In genomic region chr14:34833545-34834523, GRCh38 we compare ENCODE assay signal across 10 cellular contexts. TPM values are rescaled to one million over a fixed set of nuclear protein-coding genes. Genes with fewer than 3 reads are reported as not detected.
DNase-seq lines count a peak whose midpoint lies in the region; ATAC-seq and TF ChIP-seq lines count a peak whose summit lies in the region.
"Had no signal": no experiment of that assay in that cellular context is flagged by ENCODE, and none has a peak within 500 bp of the region (broad histone marks: within the 10 kb centered on the region; RNA-seq: fewer than 3 reads in every experiment).

No MANE protein-coding gene starts in this region.

- no peak overlapping the region for H3K23ac ChIP-seq in trophoblast cell (ENCODE audit: low read length)

- H3K27ac ChIP-seq in WERI-Rb-1 = no peak overlapping the region
- no peak overlapping the region for H3K27ac ChIP-seq in trophoblast cell (ENCODE audit: low read depth, low read length)

- no peaks in the 10 kb centered on the region for H3K9me3 ChIP-seq in WERI-Rb-1 (ENCODE audit: severe bottlenecking)
- H3K9me3 ChIP-seq in trophoblast cell (ENCODE audit: insufficient read depth, low read depth, low read length) = no peaks in the 10 kb centered on the region

- peaks cover 61% of the 10 kb centered on the region for H3K4me1 Mint-ChIP-seq in activated T-cell treated with anti-CD3 and anti-CD28 coated beads, Interleukin-2, amount 50 U/mL, for 24 hours (ENCODE audit: low read depth)
- H3K4me1 Mint-ChIP-seq in stimulated activated naive B cell treated with anti-CD40 and anti-IgM and Interleukin-4, amounts not matched to agents 10 μg/mL and 1 μg/mL and 100 μg/mL, for 72 hours = peaks cover 22 to 43% of the 10 kb centered on the region in 2 donors

- no peak overlapping the region for H4K8ac ChIP-seq in trophoblast cell (ENCODE audit: low read depth, low read length)

- H3K36me3 ChIP-seq in WERI-Rb-1 (peaks cover 6% of the 10 kb centered on the region), trophoblast cell (ENCODE audit: control insufficient read depth in 1 of 2, insufficient read depth in 2 of 2, low read length in 2 of 2) (no peaks in the 10 kb centered on the region)

- no peak overlapping the region for H3K4me3 Mint-ChIP-seq in activated T-cell treated with anti-CD3 and anti-CD28 coated beads, Interleukin-2, amount 50 U/mL, for 24 hours
- H3K4me3 Mint-ChIP-seq in stimulated activated naive B cell treated with anti-CD40 and anti-IgM and Interleukin-4, amounts not matched to agents 10 μg/mL and 1 μg/mL and 100 μg/mL, for 72 hours = no peak overlapping the region

- no peak overlapping the region for H2BK12ac ChIP-seq in trophoblast cell (ENCODE audit: low read length)

- no peaks in the 10 kb centered on the region for H3K27me3 Mint-ChIP-seq in activated T-cell treated with anti-CD3 and anti-CD28 coated beads, Interleukin-2, amount 50 U/mL, for 24 hours
- no peaks in the 10 kb centered on the region for H3K27me3 Mint-ChIP-seq in stimulated activated naive B cell treated with anti-CD40 and anti-IgM and Interleukin-4, amounts not matched to agents 10 μg/mL and 1 μg/mL and 100 μg/mL, for 72 hours

- no peak overlapping the region for H4K91ac ChIP-seq in trophoblast cell (ENCODE audit: low read depth, low read length)

- H2BK120ac ChIP-seq in trophoblast cell (ENCODE audit: insufficient read depth, low read length, poor library complexity) = no peak overlapping the region

- no peak overlapping the region for H3K4ac ChIP-seq in trophoblast cell (ENCODE audit: low read depth, low read length)

- H3K79me2 ChIP-seq in trophoblast cell (ENCODE audit: control insufficient read depth, insufficient read depth, low read length, poor library complexity) = no peaks in the 10 kb centered on the region

- no peaks in the 10 kb centered on the region for H3K79me1 ChIP-seq in trophoblast cell (ENCODE audit: low read length)

- no peak overlapping the region for H2AFZ ChIP-seq in trophoblast cell (ENCODE audit: insufficient read depth, low read length, poor library complexity)

- peaks cover 68% of the 10 kb centered on the region for H3K36me3 Mint-ChIP-seq in activated T-cell treated with anti-CD3 and anti-CD28 coated beads, Interleukin-2, amount 50 U/mL, for 24 hours (ENCODE audit: low read depth)
- H3K36me3 Mint-ChIP-seq in stimulated activated naive B cell treated with anti-CD40 and anti-IgM and Interleukin-4, amounts not matched to agents 10 μg/mL and 1 μg/mL and 100 μg/mL, for 72 hours = peaks cover 20 to 39% of the 10 kb centered on the region in 2 donors

- no peak overlapping the region for H3K9ac ChIP-seq in trophoblast cell (ENCODE audit: low read length)

- H4K12ac ChIP-seq in trophoblast cell (ENCODE audit: low read depth, low read length) = no peak overlapping the region

- no peak for DNase-seq in activated T-cell treated with anti-CD3 and anti-CD28 coated beads, Interleukin-2, amount 50 U/mL, for 24 hours
- DNase-seq in activated T-cell treated with anti-CD3 and anti-CD28 coated beads, Interleukin-2, amount 50 U/mL, for 48 hours = no peak
- DNase-seq in NOMO-1 treated with dmso at 0.1 percent for 144 hours (lab: John Stamatoyannopoulos, UW; ENCODE audit: unreplicated experiment) (peak; percentile 43), fibroblast of gingiva (ENCODE audit: low read depth) (peak; percentile 52), WERI-Rb-1 (no peak), trophoblast cell (no peak), RKO (ENCODE audit: low spot score) (no peak)
- DNase-seq in stimulated activated naive B cell treated with anti-CD40 and anti-IgM and Interleukin-4, amounts not matched to agents 10 μg/mL and 1 μg/mL and 100 μg/mL, for 72 hours = no peak
- DNase-seq: NCI-H510A had no signal

- H2AK5ac ChIP-seq in trophoblast cell (ENCODE audit: low read length) = no peak overlapping the region

- TF ChIP-seq CTCF in WERI-Rb-1 (IDR thresholded peaks at IDR 0.05; ENCODE audit: low read depth, low read length) = no peak

- H3K4me3 ChIP-seq in WERI-Rb-1 (ENCODE audit: low read depth, low read length) = no peak overlapping the region
- H3K4me3 ChIP-seq in trophoblast cell (ENCODE audit: low read depth, low read length) = no peak overlapping the region

- H3K27me3 ChIP-seq in WERI-Rb-1 (ENCODE audit: insufficient read depth, low read depth, severe bottlenecking) (no peaks in the 10 kb centered on the region), trophoblast cell (ENCODE audit: insufficient read depth, low read length) (no peaks in the 10 kb centered on the region)

- no peak overlapping the region for H3K4me2 ChIP-seq in trophoblast cell (ENCODE audit: low read length)

- H3K27ac Mint-ChIP-seq in activated T-cell treated with anti-CD3 and anti-CD28 coated beads, Interleukin-2, amount 50 U/mL, for 24 hours = peak overlapping the region; percentile 4
- H3K27ac Mint-ChIP-seq in stimulated activated naive B cell treated with anti-CD40 and anti-IgM and Interleukin-4, amounts not matched to agents 10 μg/mL and 1 μg/mL and 100 μg/mL, for 72 hours = peak overlapping the region; percentile 27

- H3K9me3 Mint-ChIP-seq in activated T-cell treated with anti-CD3 and anti-CD28 coated beads, Interleukin-2, amount 50 U/mL, for 24 hours = no peaks in the 10 kb centered on the region
- H3K9me3 Mint-ChIP-seq in stimulated activated naive B cell treated with anti-CD40 and anti-IgM and Interleukin-4, amounts not matched to agents 10 μg/mL and 1 μg/mL and 100 μg/mL, for 72 hours = no peaks in the 10 kb centered on the region

- no peaks in the 10 kb centered on the region for H3K4me1 ChIP-seq in trophoblast cell (ENCODE audit: control insufficient read depth in 1 of 2, insufficient read depth in 2 of 2, low read length in 2 of 2)

- H3K14ac ChIP-seq in trophoblast cell (ENCODE audit: low read length) = no peak overlapping the region

- no peak for ATAC-seq in stimulated activated naive B cell treated with anti-CD40 and anti-IgM and Interleukin-4, amounts not matched to agents 10 μg/mL and 1 μg/mL and 100 μg/mL, for 72 hours (replicated peaks)
- ATAC-seq: HCT116 had no signal

- no peak overlapping the region for H2BK5ac ChIP-seq in trophoblast cell (ENCODE audit: low read depth, low read length, poor library complexity)

- WGBS in trophoblast cell (ENCODE audit: extremely low coverage, insufficient coverage, insufficient read length) = no CpG with 5 or more reads among the region's 2 CpGs

- H3K18ac ChIP-seq in trophoblast cell (ENCODE audit: low read length) = no peak overlapping the region

RNA-seq across cellular contexts. Expression of gene BAZ1A, which starts 41.3 kb away (rescaled TPM):
- 51.4 and 53.7 TPM in 2 replicates for polyA plus RNA-seq in trophoblast cell (2013)

Comparison
In these comparisons a context has a peak if more than half of its experiments do, and no peak if none do; other contexts are left out.
1. DNase-seq: peak in NOMO-1 treated with dmso at 0.1 percent for 144 hours (single experiment) and fibroblast of gingiva (single experiment); none in activated T-cell treated with anti-CD3 and anti-CD28 coated beads, Interleukin-2, amount 50 U/mL, for 24 hours (single experiment), activated T-cell treated with anti-CD3 and anti-CD28 coated beads, Interleukin-2, amount 50 U/mL, for 48 hours (0 of 2), stimulated activated naive B cell treated with anti-CD40 and anti-IgM and Interleukin-4, amounts not matched to agents 10 μg/mL and 1 μg/mL and 100 μg/mL, for 72 hours (single experiment), WERI-Rb-1 (single experiment), trophoblast cell (0 of 2) and RKO (single experiment).